Comparison of ENCODE assay signal across 3 cellular contexts in the genomic region with DNA sequence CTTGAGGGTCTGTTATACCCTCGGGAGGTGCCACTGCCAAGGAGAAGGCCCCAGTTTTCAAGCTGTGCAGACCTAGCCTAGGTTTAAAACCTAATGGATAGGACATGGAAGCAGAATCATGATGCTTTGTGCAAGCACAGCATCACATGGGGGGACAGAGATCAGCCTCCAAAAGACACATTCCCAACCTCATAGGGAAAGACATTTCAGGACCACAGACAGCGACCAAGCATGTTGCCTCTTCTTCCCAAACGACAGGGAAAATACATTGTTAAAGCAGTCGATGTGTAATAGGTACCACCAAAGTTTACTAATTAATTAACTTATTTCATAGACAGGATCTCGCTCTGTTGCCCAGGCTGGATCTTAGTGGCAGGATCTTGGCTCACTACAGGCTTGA.
TF ChIP-seq lines count a peak whose summit lies in the region.

No MANE protein-coding gene starts in this region.

TF ChIP-seq in IMR-90, 13 proteins besides CTCF, POLR2A, EP300 and RAD21:
- TF ChIP-seq NFE2L2 (IDR thresholded peaks at IDR 0.05; ENCODE audit: low read depth, low read length) = no peak
- TF ChIP-seq, protein P1, sequence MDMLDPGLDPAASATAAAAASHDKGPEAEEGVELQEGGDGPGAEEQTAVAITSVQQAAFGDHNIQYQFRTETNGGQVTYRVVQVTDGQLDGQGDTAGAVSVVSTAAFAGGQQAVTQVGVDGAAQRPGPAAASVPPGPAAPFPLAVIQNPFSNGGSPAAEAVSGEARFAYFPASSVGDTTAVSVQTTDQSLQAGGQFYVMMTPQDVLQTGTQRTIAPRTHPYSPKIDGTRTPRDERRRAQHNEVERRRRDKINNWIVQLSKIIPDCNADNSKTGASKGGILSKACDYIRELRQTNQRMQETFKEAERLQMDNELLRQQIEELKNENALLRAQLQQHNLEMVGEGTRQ (IDR thresholded peaks at IDR 0.05; ENCODE audit: low read depth, low read length) = no peak
- TF ChIP-seq MAFK (IDR thresholded peaks at IDR 0.05; ENCODE audit: low read depth, low read length) = no peak
- no peak for TF ChIP-seq MAZ (IDR thresholded peaks at IDR 0.05; ENCODE audit: borderline replicate concordance, low read depth, low read length)

TF ChIP-seq in GM12878, 131 proteins besides CTCF, POLR2A, EP300 and RAD21:
- TF ChIP-seq BCL11A (IDR thresholded peaks at IDR 0.05; ENCODE audit: low read depth, low read length) (no peak), SPI1 (IDR thresholded peaks at IDR 0.05; ENCODE audit: borderline replicate concordance, insufficient read depth, low read depth, low read length) (no peak)
- TF ChIP-seq, protein P2, sequence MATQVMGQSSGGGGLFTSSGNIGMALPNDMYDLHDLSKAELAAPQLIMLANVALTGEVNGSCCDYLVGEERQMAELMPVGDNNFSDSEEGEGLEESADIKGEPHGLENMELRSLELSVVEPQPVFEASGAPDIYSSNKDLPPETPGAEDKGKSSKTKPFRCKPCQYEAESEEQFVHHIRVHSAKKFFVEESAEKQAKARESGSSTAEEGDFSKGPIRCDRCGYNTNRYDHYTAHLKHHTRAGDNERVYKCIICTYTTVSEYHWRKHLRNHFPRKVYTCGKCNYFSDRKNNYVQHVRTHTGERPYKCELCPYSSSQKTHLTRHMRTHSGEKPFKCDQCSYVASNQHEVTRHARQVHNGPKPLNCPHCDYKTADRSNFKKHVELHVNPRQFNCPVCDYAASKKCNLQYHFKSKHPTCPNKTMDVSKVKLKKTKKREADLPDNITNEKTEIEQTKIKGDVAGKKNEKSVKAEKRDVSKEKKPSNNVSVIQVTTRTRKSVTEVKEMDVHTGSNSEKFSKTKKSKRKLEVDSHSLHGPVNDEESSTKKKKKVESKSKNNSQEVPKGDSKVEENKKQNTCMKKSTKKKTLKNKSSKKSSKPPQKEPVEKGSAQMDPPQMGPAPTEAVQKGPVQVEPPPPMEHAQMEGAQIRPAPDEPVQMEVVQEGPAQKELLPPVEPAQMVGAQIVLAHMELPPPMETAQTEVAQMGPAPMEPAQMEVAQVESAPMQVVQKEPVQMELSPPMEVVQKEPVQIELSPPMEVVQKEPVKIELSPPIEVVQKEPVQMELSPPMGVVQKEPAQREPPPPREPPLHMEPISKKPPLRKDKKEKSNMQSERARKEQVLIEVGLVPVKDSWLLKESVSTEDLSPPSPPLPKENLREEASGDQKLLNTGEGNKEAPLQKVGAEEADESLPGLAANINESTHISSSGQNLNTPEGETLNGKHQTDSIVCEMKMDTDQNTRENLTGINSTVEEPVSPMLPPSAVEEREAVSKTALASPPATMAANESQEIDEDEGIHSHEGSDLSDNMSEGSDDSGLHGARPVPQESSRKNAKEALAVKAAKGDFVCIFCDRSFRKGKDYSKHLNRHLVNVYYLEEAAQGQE (IDR thresholded peaks at IDR 0.05; ENCODE audit: low read depth, low read length) = peak; percentile 72; the same call in 1 of the 2 replicates

TF ChIP-seq in HepG2, 621 proteins besides CTCF, POLR2A, EP300 and RAD21:
- no peak for TF ChIP-seq ZFP62 (CRISPR knock-in tag; IDR thresholded peaks at IDR 0.05)
- TF ChIP-seq ATF1 (CRISPR knock-in tag; IDR thresholded peaks at IDR 0.05) = no peak
- TF ChIP-seq EHMT2 (IDR thresholded peaks at IDR 0.05; ENCODE audit: borderline replicate concordance, low read depth, low read length) = peak; percentile 79
- TF ChIP-seq KDM1A (CRISPR knock-in tag; IDR thresholded peaks at IDR 0.05) = no peak
- peak; percentile 96 for TF ChIP-seq MIER2 (CRISPR knock-in tag; IDR thresholded peaks at IDR 0.05)
- TF ChIP-seq, protein P2 (IDR thresholded peaks at IDR 0.05; ENCODE audit: borderline replicate concordance in 1 of 2, low read depth in 1 of 2, low read length in 2 of 2) = peak; percentile 67 to 93
- TF ChIP-seq ZKSCAN8 (CRISPR knock-in tag; IDR thresholded peaks at IDR 0.05; ENCODE audit: borderline replicate concordance) = no peak
- no peak for TF ChIP-seq ZMYM2 (CRISPR knock-in tag; IDR thresholded peaks at IDR 0.05)
